9 cellular contexts compared by ENCODE assay signal in the genomic region with DNA sequence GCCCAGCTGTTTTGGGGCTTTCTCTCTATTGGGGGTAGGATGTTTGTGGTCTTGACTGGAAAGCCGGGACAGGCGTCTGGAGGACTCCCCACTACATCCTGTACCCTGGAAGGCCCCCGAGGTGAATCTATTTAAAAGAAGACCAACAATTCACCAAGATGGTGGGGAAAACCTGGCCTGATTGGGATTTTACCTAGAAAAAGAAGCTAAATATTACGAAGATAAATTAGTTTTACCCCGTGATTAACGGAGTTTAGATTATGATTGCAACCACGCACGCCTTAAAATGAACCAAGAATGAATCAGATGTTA.
DNase-seq lines count a peak whose midpoint lies in the region; ATAC-seq, FAIRE-seq and TF ChIP-seq lines count a peak whose summit lies in the region.
"Had no signal": no experiment of that assay in that cellular context is flagged by ENCODE, and none has a peak within 500 bp of the region (broad histone marks: within the 10 kb centered on the region; RNA-seq: fewer than 3 reads in every experiment).

No MANE protein-coding gene starts in this region.

- H3K36me3 Mint-ChIP-seq in stimulated activated naive B cell treated with anti-CD40 and anti-IgM and Interleukin-4, amounts not matched to agents 10 μg/mL and 1 μg/mL and 100 μg/mL, for 72 hours = peaks cover 0 to 6% of the 10 kb centered on the region in 2 donors

- H3K9me3 Mint-ChIP-seq in stimulated activated naive B cell treated with anti-CD40 and anti-IgM and Interleukin-4, amounts not matched to agents 10 μg/mL and 1 μg/mL and 100 μg/mL, for 72 hours = no peaks in the 10 kb centered on the region

- no peak for ATAC-seq in stimulated activated naive B cell treated with anti-CD40 and anti-IgM and Interleukin-4, amounts not matched to agents 10 μg/mL and 1 μg/mL and 100 μg/mL, for 72 hours (replicated peaks)

- no peaks in the 10 kb centered on the region for H3K27me3 Mint-ChIP-seq in stimulated activated naive B cell treated with anti-CD40 and anti-IgM and Interleukin-4, amounts not matched to agents 10 μg/mL and 1 μg/mL and 100 μg/mL, for 72 hours

- H3K4me1 ChIP-seq in HAP-1 = peaks cover 8% of the 10 kb centered on the region
- H3K4me1 ChIP-seq in iPS DF 6.9 (ENCODE audit: control insufficient read depth, insufficient read depth, low read length) = peaks cover 12% of the 10 kb centered on the region

- no peak for FAIRE-seq in H54 (lab: Jason Lieb, UNC)
- FAIRE-seq: frontal cortex had no signal

- H3K4me3 ChIP-seq in HAP-1 = peak overlapping the region; percentile 56
- H3K4me3 ChIP-seq in WI38 (ENCODE audit: low read depth, low read length) = peak overlapping the region; percentile 71
- peak overlapping the region; percentile 44; the same call in 1 of the 2 replicates for H3K4me3 ChIP-seq in iPS DF 6.9 (ENCODE audit: low read length)

- in situ Hi-C loops in HAP-1 (cut with MboI; ENCODE audit: low sequenced_read_pairs) = no loop called here

- no CpG with 5 or more reads among the region's 8 CpGs for WGBS in iPS DF 6.9 (ENCODE audit: insufficient coverage, insufficient read length)

- H3K27me3 ChIP-seq in HAP-1 (ENCODE audit: low read depth) (no peaks in the 10 kb centered on the region), iPS DF 6.9 (ENCODE audit: control insufficient read depth, insufficient read depth, low read length) (no peaks in the 10 kb centered on the region)

- H3K36me3 ChIP-seq in HAP-1 (replicated peaks) (no peaks in the 10 kb centered on the region), iPS DF 6.9 (ENCODE audit: control insufficient read depth, insufficient read depth, low read length) (no peaks in the 10 kb centered on the region)

- H3K4me3 Mint-ChIP-seq in stimulated activated naive B cell treated with anti-CD40 and anti-IgM and Interleukin-4, amounts not matched to agents 10 μg/mL and 1 μg/mL and 100 μg/mL, for 72 hours = peak overlapping the region; percentile 84 to 88

- no peak for TF ChIP-seq CTCF in WI38 (IDR thresholded peaks at IDR 0.05; ENCODE audit: low read depth, low read length)

- no peak for TF ChIP-seq POLR2A in H54 (IDR thresholded peaks at IDR 0.05; ENCODE audit: low read depth, low read length)

- H3K4me1 Mint-ChIP-seq in stimulated activated naive B cell treated with anti-CD40 and anti-IgM and Interleukin-4, amounts not matched to agents 10 μg/mL and 1 μg/mL and 100 μg/mL, for 72 hours = peaks cover 67 to 80% of the 10 kb centered on the region in 2 donors

- no peak overlapping the region for H3K27ac ChIP-seq in iPS DF 6.9 (ENCODE audit: low read length)

- DNase-seq in HAP-1 (ENCODE audit: low spot score in 2 of 2) (no peak), iPS DF 6.9 (ENCODE audit: low read depth, low spot score) (no peak), NCI-H128 (lab: John Stamatoyannopoulos, UW; ENCODE audit: unreplicated experiment) (no peak), H54 (ENCODE audit: insufficient read length, low spot score) (no peak), NCI-H1092 (lab: John Stamatoyannopoulos, UW) (no peak)
- no peak for DNase-seq in stimulated activated naive B cell treated with anti-CD40 and anti-IgM and Interleukin-4, amounts not matched to agents 10 μg/mL and 1 μg/mL and 100 μg/mL, for 72 hours
- DNase-seq in stimulated activated CD8-positive, alpha-beta memory T cell treated with anti-CD3 and anti-CD28 coated beads, Interleukin-4, amount 100 ng/mL, for 48 hours = no peak

- H3K9me3 ChIP-seq in HAP-1 = no peaks in the 10 kb centered on the region
- H3K9me3 ChIP-seq in iPS DF 6.9 (ENCODE audit: control insufficient read depth, insufficient read depth, low read length) = no peaks in the 10 kb centered on the region

- H3K27ac Mint-ChIP-seq in stimulated activated naive B cell treated with anti-CD40 and anti-IgM and Interleukin-4, amounts not matched to agents 10 μg/mL and 1 μg/mL and 100 μg/mL, for 72 hours = peak overlapping the region; percentile 99
